ENCODE assay signal across 31 cellular contexts in genomic region chr12:5135126-5135525, GRCh38.
"Had no signal": no experiment of that assay in that cellular context is flagged by ENCODE, and none has a peak within 500 bp of the region (broad histone marks: within the 10 kb centered on the region; RNA-seq: fewer than 3 reads in every experiment).

No MANE protein-coding gene starts in this region.

- H3K27ac Mint-ChIP-seq: activated CD4-positive, alpha-beta memory T cell treated with anti-CD3 and anti-CD28 coated beads for 36 hours; activated CD4-positive, alpha-beta T cell treated with anti-CD3 and anti-CD28 coated beads for 36 hours; activated CD4-positive, alpha-beta T cell treated with anti-CD3 and anti-CD28 coated beads, Interleukin-2, amount 10 ng/mL, durations not matched to agents 24 days and 14 days; activated CD8-positive, alpha-beta memory T cell treated with anti-CD3 and anti-CD28 coated beads, Interleukin-2, amount 10 ng/mL, durations not matched to agents 7 days and 5 days; activated CD8-positive, alpha-beta T cell treated with anti-CD3 and anti-CD28 coated beads, Interleukin-2, amount 10 ng/mL, durations not matched to agents 7 days and 5 days; activated naive CD4-positive, alpha-beta T cell treated with anti-CD3 and anti-CD28 coated beads, Interleukin-2, amount 50 U/mL, for 24 hours; activated naive CD8-positive, alpha-beta T cell treated with anti-CD3 and anti-CD28 coated beads for 36 hours; activated naive CD8-positive, alpha-beta T cell treated with anti-CD3 and anti-CD28 coated beads, Interleukin-2, amount 50 U/mL, for 24 hours; activated T-helper 1 cell treated with anti-CD3 and anti-CD28 coated beads, Interleukin-12 subunit alpha, Interleukin-12 subunit beta, Interleukin-2, Interleukin-4 antibody, amounts not matched to agents 30 ng/mL and 10 ng/mL and 1 ng/mL, durations not matched to agents 14 hours and 24 hours and 36 hours; activated T-helper 2 cell treated with anti-CD3 and anti-CD28 coated beads, Interferon-gamma antibody, Interleukin-2, Interleukin-4, amounts not matched to agents 10 μg/mL and 5 μg/mL and 100 μg/mL, durations not matched to agents 14 hours and 24 hours and 36 hours; dendritic cell treated with granulocyte-macrophage colony-stimulating factor and Interleukin-4, amounts not matched to agents 40 ng/mL and 50 ng/mL, for 4 days; endodermal cell had no signal

- H3K36me3 ChIP-seq: adrenal gland, gastroesophageal sphincter, heart right ventricle had no signal

- H3K27me3 ChIP-seq: adrenal gland, body of pancreas, gastroesophageal sphincter had no signal

- H3K4me3 ChIP-seq: adrenal gland, body of pancreas, coronary artery, dorsolateral prefrontal cortex, gastroesophageal sphincter, heart right ventricle had no signal

- H3K9me3 Mint-ChIP-seq: activated CD4-positive, alpha-beta memory T cell treated with anti-CD3 and anti-CD28 coated beads for 36 hours; activated CD4-positive, alpha-beta T cell treated with anti-CD3 and anti-CD28 coated beads, Interleukin-2, amount 10 ng/mL, durations not matched to agents 24 days and 14 days; activated naive CD4-positive, alpha-beta T cell treated with anti-CD3 and anti-CD28 coated beads, Interleukin-2, amount 50 U/mL, for 24 hours; activated naive CD8-positive, alpha-beta T cell treated with anti-CD3 and anti-CD28 coated beads for 36 hours; activated naive CD8-positive, alpha-beta T cell treated with anti-CD3 and anti-CD28 coated beads, Interleukin-2, amount 50 U/mL, for 24 hours; activated T-helper 1 cell treated with anti-CD3 and anti-CD28 coated beads, Interleukin-12 subunit alpha, Interleukin-12 subunit beta, Interleukin-2, Interleukin-4 antibody, amounts not matched to agents 30 ng/mL and 10 ng/mL and 1 ng/mL, durations not matched to agents 14 hours and 24 hours and 36 hours; activated T-helper 2 cell treated with anti-CD3 and anti-CD28 coated beads, Interferon-gamma antibody, Interleukin-2, Interleukin-4, amounts not matched to agents 10 μg/mL and 5 μg/mL and 100 μg/mL, durations not matched to agents 14 hours and 24 hours and 36 hours; central memory CD8-positive, alpha-beta T cell; dendritic cell treated with granulocyte-macrophage colony-stimulating factor and Interleukin-4, amounts not matched to agents 40 ng/mL and 50 ng/mL, for 4 days had no signal

- H3K4me1 ChIP-seq: adrenal gland, body of pancreas, gastroesophageal sphincter, heart right ventricle had no signal

- H3K27ac ChIP-seq: adrenal gland, body of pancreas, coronary artery, dorsolateral prefrontal cortex, gastroesophageal sphincter, heart right ventricle had no signal

- H3K36me3 Mint-ChIP-seq: activated CD4-positive, alpha-beta memory T cell treated with anti-CD3 and anti-CD28 coated beads for 36 hours; activated CD8-positive, alpha-beta memory T cell treated with anti-CD3 and anti-CD28 coated beads, Interleukin-2, amount 10 ng/mL, durations not matched to agents 7 days and 5 days; activated naive CD4-positive, alpha-beta T cell treated with anti-CD3 and anti-CD28 coated beads, Interleukin-2, amount 50 U/mL, for 24 hours; activated naive CD8-positive, alpha-beta T cell treated with anti-CD3 and anti-CD28 coated beads for 36 hours had no signal

- H3K9me3 ChIP-seq: adrenal gland, body of pancreas, gastroesophageal sphincter had no signal

- H3K4me1 Mint-ChIP-seq: activated CD4-positive, alpha-beta T cell treated with anti-CD3 and anti-CD28 coated beads for 36 hours; activated CD4-positive, alpha-beta T cell treated with anti-CD3 and anti-CD28 coated beads, Interleukin-2, amount 10 ng/mL, durations not matched to agents 24 days and 14 days; activated CD8-positive, alpha-beta memory T cell treated with anti-CD3 and anti-CD28 coated beads, Interleukin-2, amount 10 ng/mL, durations not matched to agents 7 days and 5 days; activated naive CD4-positive, alpha-beta T cell treated with anti-CD3 and anti-CD28 coated beads, Interleukin-2, amount 50 U/mL, for 24 hours; activated naive CD8-positive, alpha-beta T cell treated with anti-CD3 and anti-CD28 coated beads for 36 hours; activated naive CD8-positive, alpha-beta T cell treated with anti-CD3 and anti-CD28 coated beads, Interleukin-2, amount 50 U/mL, for 24 hours; central memory CD8-positive, alpha-beta T cell had no signal

- H3K4me3 Mint-ChIP-seq: activated CD4-positive, alpha-beta memory T cell treated with anti-CD3 and anti-CD28 coated beads for 36 hours; activated CD4-positive, alpha-beta T cell treated with anti-CD3 and anti-CD28 coated beads for 36 hours; activated CD4-positive, alpha-beta T cell treated with anti-CD3 and anti-CD28 coated beads, Interleukin-2, amount 10 ng/mL, durations not matched to agents 24 days and 14 days; activated CD8-positive, alpha-beta memory T cell treated with anti-CD3 and anti-CD28 coated beads, Interleukin-2, amount 10 ng/mL, durations not matched to agents 7 days and 5 days; activated CD8-positive, alpha-beta T cell treated with anti-CD3 and anti-CD28 coated beads, Interleukin-2, amount 10 ng/mL, durations not matched to agents 7 days and 5 days; activated naive CD4-positive, alpha-beta T cell treated with anti-CD3 and anti-CD28 coated beads, Interleukin-2, amount 50 U/mL, for 24 hours; activated naive CD8-positive, alpha-beta T cell treated with anti-CD3 and anti-CD28 coated beads for 36 hours; activated naive CD8-positive, alpha-beta T cell treated with anti-CD3 and anti-CD28 coated beads, Interleukin-2, amount 50 U/mL, for 24 hours; activated T-helper 1 cell treated with anti-CD3 and anti-CD28 coated beads, Interleukin-12 subunit alpha, Interleukin-12 subunit beta, Interleukin-2, Interleukin-4 antibody, amounts not matched to agents 30 ng/mL and 10 ng/mL and 1 ng/mL, durations not matched to agents 14 hours and 24 hours and 36 hours; central memory CD8-positive, alpha-beta T cell; dendritic cell treated with granulocyte-macrophage colony-stimulating factor and Interleukin-4, amounts not matched to agents 40 ng/mL and 50 ng/mL, for 4 days; endodermal cell had no signal

- DNase-seq: activated CD4-positive, alpha-beta memory T cell treated with anti-CD3 and anti-CD28 coated beads for 36 hours; activated CD4-positive, alpha-beta T cell treated with anti-CD3 and anti-CD28 coated beads for 36 hours; activated CD4-positive, alpha-beta T cell treated with anti-CD3 and anti-CD28 coated beads, Interleukin-2, amount 10 ng/mL, durations not matched to agents 24 days and 14 days; activated CD4-positive, CD25-positive, alpha-beta regulatory T cell; activated CD4-positive, CD25-positive, alpha-beta regulatory T cell treated with anti-CD3 and anti-CD28 coated beads, Interleukin-2, amount 50 U/mL, for 72 hours; activated CD8-positive, alpha-beta memory T cell treated with anti-CD3 and anti-CD28 coated beads, Interleukin-2, amount 10 ng/mL, durations not matched to agents 7 days and 5 days; activated CD8-positive, alpha-beta memory T cell treated with anti-CD3 and anti-CD28 coated beads, Interleukin-2, amount 50 U/mL, for 4 hours; activated CD8-positive, alpha-beta T cell treated with anti-CD3 and anti-CD28 coated beads, Interleukin-2, amount 10 ng/mL, durations not matched to agents 7 days and 5 days; activated effector memory CD4-positive, alpha-beta T cell treated with anti-CD3 and anti-CD28 coated beads, Interleukin-2, amount 50 U/mL, for 16 hours; activated naive CD4-positive, alpha-beta T cell; activated naive CD8-positive, alpha-beta T cell treated with anti-CD3 and anti-CD28 coated beads for 36 hours; activated naive CD8-positive, alpha-beta T cell treated with anti-CD3 and anti-CD28 coated beads, Interleukin-2, amount 50 U/mL, for 24 hours; activated T-cell treated with anti-CD3 and anti-CD28 coated beads, Interleukin-2, amount 50 U/mL, for 1 hour; activated T-cell treated with anti-CD3 and anti-CD28 coated beads, Interleukin-2, amount 50 U/mL, for 48 hours; adrenal gland; amygdala; aorta; body of pancreas; dorsolateral prefrontal cortex; effector memory CD4-positive, alpha-beta T cell; endodermal cell; foreskin melanocyte; heart right ventricle; T-helper 2 cell had no signal
